Comparison of ENCODE assay signal across 15 cellular contexts in genomic region chr9:81393985-81394811, GRCh38.
DNase-seq lines count a peak whose midpoint lies in the region; ATAC-seq and TF ChIP-seq lines count a peak whose summit lies in the region.
"Had no signal": no experiment of that assay in that cellular context is flagged by ENCODE, and none has a peak within 500 bp of the region (broad histone marks: within the 10 kb centered on the region; RNA-seq: fewer than 3 reads in every experiment).

No MANE protein-coding gene starts in this region.

- H3K4me1 ChIP-seq in ACC112 (ENCODE audit: control insufficient read depth, insufficient read depth, low read length, unreplicated experiment) (peaks cover 36% of the 10 kb centered on the region), prostate gland (replicated peaks) (no peaks in the 10 kb centered on the region)
- H3K4me1 ChIP-seq: Peyer's patch had no signal

- H2AFZ ChIP-seq in ACC112 (ENCODE audit: low read length, unreplicated experiment) = peak overlapping the region; percentile 53

- peak overlapping the region; percentile 44 for H3K27ac ChIP-seq in ACC112 (ENCODE audit: low read depth, low read length)
- peak overlapping the region; percentile 57 to 70 for H3K27ac ChIP-seq in prostate gland

- intact Hi-C loops in prostate gland (cut with DNase I) = loop anchor here (10.0 kb wide), 3 partner anchors 101 to 789 kb away; no protein-coding TSS in a partner anchor

- no peaks in the 10 kb centered on the region for H3K27me3 ChIP-seq in ACC112 (ENCODE audit: insufficient read depth, low read length)
- no peaks in the 10 kb centered on the region for H3K27me3 ChIP-seq in prostate gland (replicated peaks; ENCODE audit: insufficient read depth)
- H3K27me3 ChIP-seq: Peyer's patch had no signal

- H3K4me3 ChIP-seq in ACC112 (ENCODE audit: low read depth, low read length) = peak overlapping the region; percentile 61
- H3K4me3 ChIP-seq in fibroblast of villous mesenchyme (ENCODE audit: low read depth, low read length) = no peak overlapping the region
- no peak overlapping the region for H3K4me3 ChIP-seq in prostate gland
- H3K4me3 ChIP-seq: Peyer's patch had no signal

- no peaks in the 10 kb centered on the region for H3K79me2 ChIP-seq in ACC112 (ENCODE audit: control insufficient read depth, insufficient read depth, low read length, unreplicated experiment)

- DNase-seq in NCI-H446 (lab: John Stamatoyannopoulos, UW) (peak; percentile 27 to 42), fibroblast of villous mesenchyme (ENCODE audit: low read depth) (peak; percentile 48), prostate gland (ENCODE audit: low spot score) (peak; percentile 46), HPDE6-E6E7 (ENCODE audit: extremely low spot score) (no peak), NOMO-1 (lab: John Stamatoyannopoulos, UW; ENCODE audit: unreplicated experiment in 2 of 2) (no peak)
- no peak for DNase-seq in stimulated activated CD4-positive, alpha-beta T cell treated with anti-CD3 and anti-CD28 coated beads, Interleukin-2, amount 100 ng/mL, for 24 hours
- DNase-seq: activated CD4-positive, alpha-beta T cell treated with anti-CD3 and anti-CD28 coated beads for 1 hour; activated T-cell treated with anti-CD3 and anti-CD28 coated beads, Interleukin-2, amount 50 U/mL, for 1 hour; hypothalamus; left colon; naive thymus-derived CD4-positive, alpha-beta T cell; NCI-H510A treated with DMSO at 0.1 percent for 48 hours; Peyer's patch had no signal

- 26% methylated on average over 6 of the region's 6 CpGs for WGBS in prostate gland

- ATAC-seq in HG02840 (IDR thresholded peaks at IDR 0.05; ENCODE audit: low FRiP score, unreplicated experiment) = no peak
- ATAC-seq: left colon; naive thymus-derived CD4-positive, alpha-beta T cell had no signal

- TF ChIP-seq POLR2A in prostate gland (IDR thresholded peaks at IDR 0.05) = no peak

- no peak for TF ChIP-seq CTCF in fibroblast of villous mesenchyme (IDR thresholded peaks at IDR 0.05; ENCODE audit: insufficient read depth, low read depth, low read length)
- no peak for TF ChIP-seq CTCF in prostate gland (IDR thresholded peaks at IDR 0.05)

- H3K36me3 ChIP-seq in ACC112 (ENCODE audit: insufficient read depth, low read length) (no peaks in the 10 kb centered on the region), prostate gland (no peaks in the 10 kb centered on the region)
- H3K36me3 ChIP-seq: Peyer's patch had no signal

- no peaks in the 10 kb centered on the region for H3K9me3 ChIP-seq in prostate gland
- H3K9me3 ChIP-seq: Peyer's patch had no signal

Comparison
In these comparisons a context has a peak if more than half of its experiments do, and no peak if none do; other contexts are left out.
1. DNase-seq: peak in NCI-H446 (2 of 2), fibroblast of villous mesenchyme (single experiment) and prostate gland (single experiment); none in HPDE6-E6E7 (single experiment), stimulated activated CD4-positive, alpha-beta T cell treated with anti-CD3 and anti-CD28 coated beads, Interleukin-2, amount 100 ng/mL, for 24 hours (0 of 2) and NOMO-1 (0 of 2).